ENCODE assay signal across 19 cellular contexts in genomic region chr4:3200423-3201090, GRCh38. TPM values are rescaled to one million over a fixed set of nuclear protein-coding genes. Genes with fewer than 3 reads are reported as not detected.
DNase-seq lines count a peak whose midpoint lies in the region; ATAC-seq and TF ChIP-seq lines count a peak whose summit lies in the region.
"Had no signal": no experiment of that assay in that cellular context is flagged by ENCODE, and none has a peak within 500 bp of the region (broad histone marks: within the 10 kb centered on the region; RNA-seq: fewer than 3 reads in every experiment).

No MANE protein-coding gene starts in this region.

- H3K27me3 Mint-ChIP-seq in CD4-positive, CD25-positive, alpha-beta regulatory T cell = no peaks in the 10 kb centered on the region
- H3K27me3 Mint-ChIP-seq: brain had no signal

- no peaks in the 10 kb centered on the region for H3K9me3 ChIP-seq in CD4-positive, CD25-positive, alpha-beta regulatory T cell (ENCODE audit: control insufficient read depth in 2 of 2, low read length in 2 of 2)
- H3K9me3 ChIP-seq in KOPT-K1 (ENCODE audit: insufficient read depth, low read length, poor library complexity, severe bottlenecking) = no peaks in the 10 kb centered on the region
- H3K9me3 ChIP-seq in esophagus muscularis mucosa = no peaks in the 10 kb centered on the region
- H3K9me3 ChIP-seq in gastrocnemius medialis = no peaks in the 10 kb centered on the region
- H3K9me3 ChIP-seq in mesenchymal stem cell (ENCODE audit: control insufficient read depth, low read length) = no peaks in the 10 kb centered on the region
- H3K9me3 ChIP-seq: thoracic aorta had no signal

- no peak overlapping the region for H2BK120ac ChIP-seq in mesenchymal stem cell (ENCODE audit: low read depth, low read length)

- H3K23ac ChIP-seq in mesenchymal stem cell (ENCODE audit: low read length in 2 of 2) = no peak overlapping the region

- H3K4me1 Mint-ChIP-seq in CD4-positive, CD25-positive, alpha-beta regulatory T cell = peaks cover 34 to 86% (median 53%) of the 10 kb centered on the region in 4 donors
- H3K4me1 Mint-ChIP-seq: neural crest cell had no signal

- H3K4me1 ChIP-seq in CD4-positive, CD25-positive, alpha-beta regulatory T cell (ENCODE audit: control insufficient read depth, insufficient read depth, low read length, poor library complexity, severe bottlenecking) = peaks cover 79% of the 10 kb centered on the region
- H3K4me1 ChIP-seq in esophagus muscularis mucosa (peaks cover 14 to 64% (median 47%) of the 10 kb centered on the region in 4 donors), gastrocnemius medialis (peaks cover 48 to 56% of the 10 kb centered on the region in 2 donors), mesenchymal stem cell (ENCODE audit: control insufficient read depth, insufficient read depth, low read depth, low read length) (no peaks in the 10 kb centered on the region)

- H2BK5ac ChIP-seq in mesenchymal stem cell (ENCODE audit: low read depth, low read length, poor library complexity, severe bottlenecking) = no peak overlapping the region

- no peak overlapping the region for H4K8ac ChIP-seq in mesenchymal stem cell (ENCODE audit: low read length)

- WGBS in esophagus muscularis mucosa = 82% methylated on average over 8 of the region's 8 CpGs
- WGBS in mesenchymal stem cell = 98% methylated on average over 8 of the region's 8 CpGs

- H3K4ac ChIP-seq in mesenchymal stem cell (ENCODE audit: low read depth in 1 of 2, low read length in 2 of 2) = no peak overlapping the region

- H2AFZ ChIP-seq in mesenchymal stem cell (ENCODE audit: low read depth, low read length) = no peak overlapping the region

- H3K27ac ChIP-seq in CD4-positive, CD25-positive, alpha-beta regulatory T cell (ENCODE audit: insufficient read depth, low read length, poor library complexity, severe bottlenecking) = peak overlapping the region; percentile 81
- H3K27ac ChIP-seq in KOPT-K1 (ENCODE audit: low read depth, low read length, poor library complexity, severe bottlenecking) = peak overlapping the region; percentile 12
- H3K27ac ChIP-seq in esophagus muscularis mucosa (replicated peaks in 1 of 4) = peak overlapping the region; percentile 36 to 86 (median 72)
- H3K27ac ChIP-seq in gastrocnemius medialis = peak overlapping the region; percentile 77 to 85 (median 82)
- H3K27ac ChIP-seq in mesenchymal stem cell (ENCODE audit: low read length, poor library complexity, severe bottlenecking) = no peak overlapping the region
- H3K27ac ChIP-seq: thoracic aorta had no signal

- H3K4me3 Mint-ChIP-seq in CD4-positive, CD25-positive, alpha-beta regulatory T cell = peak overlapping the region in 1 of 4 donors; percentile 24
- H3K4me3 Mint-ChIP-seq: brain, neural crest cell had no signal

- no peak for DNase-seq in CD4-positive, CD25-positive, alpha-beta regulatory T cell
- DNase-seq in esophagus muscularis mucosa (ENCODE audit: extremely low spot score) (no peak), gastrocnemius medialis (peak in 1 of 2 donors; percentile 8), mesenchymal stem cell (no peak)
- DNase-seq in stimulated activated CD4-positive, alpha-beta T cell treated with anti-CD3 and anti-CD28 coated beads, Interleukin-2, amount 100 ng/mL, for 24 hours = no peak
- DNase-seq: activated CD4-positive, alpha-beta T cell treated with anti-CD3 and anti-CD28 coated beads for 4 hours; activated CD8-positive, alpha-beta memory T cell treated with anti-CD3 and anti-CD28 coated beads, Interleukin-2, amount 50 U/mL, for 48 hours; activated effector memory CD4-positive, alpha-beta T cell treated with Interleukin-2 at 50 U/mL for 16 hours; KG1; midbrain; NCI-H1930; NCI-H2227 treated with DMSO at 0.1 percent for 48 hours; NCI-H748 treated with DMSO at 0.1 percent for 48 hours had no signal

- TF ChIP-seq EP300 in esophagus muscularis mucosa (IDR thresholded peaks at IDR 0.05) = no peak

- no peaks in the 10 kb centered on the region for H3K9me3 Mint-ChIP-seq in CD4-positive, CD25-positive, alpha-beta regulatory T cell
- H3K9me3 Mint-ChIP-seq: brain, neural crest cell had no signal

- no peak overlapping the region for H3K9ac ChIP-seq in mesenchymal stem cell (ENCODE audit: low read length)

- ATAC-seq in CD4-positive, CD25-positive, alpha-beta regulatory T cell (ENCODE audit: low read depth in 2 of 2) = no peak
- ATAC-seq in gastrocnemius medialis (no peak), HG02840 (IDR thresholded peaks at IDR 0.05; ENCODE audit: low FRiP score, unreplicated experiment) (no peak)

- no peak overlapping the region for H2BK15ac ChIP-seq in mesenchymal stem cell (ENCODE audit: low read depth, poor library complexity, severe bottlenecking)

- no peak overlapping the region for H3K18ac ChIP-seq in mesenchymal stem cell (ENCODE audit: low read depth in 1 of 2, low read length in 2 of 2)

- H3K79me1 ChIP-seq in mesenchymal stem cell (replicated peaks; ENCODE audit: low read length, poor library complexity, severe bottlenecking) = peaks cover 27% of the 10 kb centered on the region

- no peak for TF ChIP-seq CTCF in esophagus muscularis mucosa (IDR thresholded peaks at IDR 0.05)
- TF ChIP-seq CTCF in gastrocnemius medialis (IDR thresholded peaks at IDR 0.05 in 4 of 5, conservative IDR thresholded peaks at IDR 0.05 in 1 of 5) = no peak

- no peak overlapping the region for H3K4me3 ChIP-seq in CD4-positive, CD25-positive, alpha-beta regulatory T cell (ENCODE audit: low read depth, low read length)
- no peak overlapping the region for H3K4me3 ChIP-seq in esophagus muscularis mucosa
- H3K4me3 ChIP-seq in gastrocnemius medialis = no peak overlapping the region
- no peak overlapping the region for H3K4me3 ChIP-seq in mesenchymal stem cell (ENCODE audit: insufficient read depth in 1 of 2, low read depth in 1 of 2, low read length in 2 of 2)
- H3K4me3 ChIP-seq: thoracic aorta had no signal

- H3K4me2 ChIP-seq in mesenchymal stem cell (ENCODE audit: low read length, poor library complexity, severe bottlenecking) = no peak overlapping the region

- intact Hi-C loops in esophagus muscularis mucosa (cut with DNase I) = loop anchor here (5.0 to 10.0 kb wide), 2 partner anchors 92 to 96 kb away; partner anchors contain the start of gene RGS12
- intact Hi-C loops in gastrocnemius medialis (cut with DNase I; ENCODE audit: low total_unique reads) = loop anchor here (1.0 to 5.0 kb wide), 3 partner anchors 22 to 282 kb away; no protein-coding TSS in a partner anchor

- H3K36me3 ChIP-seq in CD4-positive, CD25-positive, alpha-beta regulatory T cell (ENCODE audit: control insufficient read depth, insufficient read depth, low read length) = peaks cover 4% of the 10 kb centered on the region
- H3K36me3 ChIP-seq in KOPT-K1 (ENCODE audit: insufficient read depth, low read length) = peaks cover 59% of the 10 kb centered on the region
- H3K36me3 ChIP-seq in esophagus muscularis mucosa = peaks cover 0 to 64% (median 44%) of the 10 kb centered on the region in 4 donors
- no peaks in the 10 kb centered on the region for H3K36me3 ChIP-seq in gastrocnemius medialis
- H3K36me3 ChIP-seq in mesenchymal stem cell (ENCODE audit: control insufficient read depth in 1 of 2, insufficient read depth in 2 of 2, low read depth in 1 of 2, low read length in 2 of 2) = peaks cover 50 to 54% of the 10 kb centered on the region in 2 experiments

- TF ChIP-seq POLR2A in esophagus muscularis mucosa (IDR thresholded peaks at IDR 0.05; ENCODE audit: low read depth) (no peak), gastrocnemius medialis (IDR thresholded peaks at IDR 0.05) (no peak)

- no peak overlapping the region for H2AK5ac ChIP-seq in mesenchymal stem cell (ENCODE audit: low read length, severe bottlenecking)

- H3K14ac ChIP-seq in mesenchymal stem cell (ENCODE audit: low read length in 2 of 2) = no peak overlapping the region

- no peak overlapping the region for H4K91ac ChIP-seq in mesenchymal stem cell (ENCODE audit: low read length)

- H3K36me3 Mint-ChIP-seq in CD4-positive, CD25-positive, alpha-beta regulatory T cell = peaks cover 19% of the 10 kb centered on the region

- peak overlapping the region; percentile 92 to 96 (median 93) for H3K27ac Mint-ChIP-seq in CD4-positive, CD25-positive, alpha-beta regulatory T cell

- no peaks in the 10 kb centered on the region for H3K27me3 ChIP-seq in CD4-positive, CD25-positive, alpha-beta regulatory T cell (ENCODE audit: control insufficient read depth, insufficient read depth, low read length)
- H3K27me3 ChIP-seq in esophagus muscularis mucosa (no peaks in the 10 kb centered on the region), gastrocnemius medialis (no peaks in the 10 kb centered on the region), mesenchymal stem cell (ENCODE audit: control insufficient read depth in 1 of 2, insufficient read depth in 1 of 2, low read length in 2 of 2) (no peaks in the 10 kb centered on the region)

- no peak overlapping the region for H2BK12ac ChIP-seq in mesenchymal stem cell (ENCODE audit: low read length in 2 of 2)

- in situ Hi-C loops in gastrocnemius medialis (cut with MboI; ENCODE audit: low sequenced_read_pairs in 4 of 4) = loop anchor here in 1 of 4 donors (25.0 kb wide), 1 partner anchor 262 kb away; the partner anchor contains the start of gene DOK7

RNA-seq across cellular contexts. Expression of gene MSANTD1, which starts 48.4 kb away (rescaled TPM):
- total RNA-seq in CD4-positive, CD25-positive, alpha-beta regulatory T cell = 2.0 TPM
- polyA plus RNA-seq in CD4-positive, CD25-positive, alpha-beta regulatory T cell = under 1 TPM in 2 of 4 donors, not detected in 2; 0.05 to 0.22 TPM
- total RNA-seq in esophagus muscularis mucosa (under 1 TPM; 0.06 to 0.83 (median 0.40) TPM), gastrocnemius medialis (1 to 10 TPM in 1 of 4 donors, under 1 TPM in 3; 0.36 to 1.5 (median 0.48) TPM)
- 0.07 TPM for polyA plus RNA-seq in mesenchymal stem cell (2013, experiment 1 of 2)
- 0.11 TPM for polyA plus RNA-seq in mesenchymal stem cell (2013, experiment 2 of 2)
- polyA plus RNA-seq: fibroblast of lung had no signal
